Comparison of ENCODE assay signal across 1 cellular context in the genomic region with DNA sequence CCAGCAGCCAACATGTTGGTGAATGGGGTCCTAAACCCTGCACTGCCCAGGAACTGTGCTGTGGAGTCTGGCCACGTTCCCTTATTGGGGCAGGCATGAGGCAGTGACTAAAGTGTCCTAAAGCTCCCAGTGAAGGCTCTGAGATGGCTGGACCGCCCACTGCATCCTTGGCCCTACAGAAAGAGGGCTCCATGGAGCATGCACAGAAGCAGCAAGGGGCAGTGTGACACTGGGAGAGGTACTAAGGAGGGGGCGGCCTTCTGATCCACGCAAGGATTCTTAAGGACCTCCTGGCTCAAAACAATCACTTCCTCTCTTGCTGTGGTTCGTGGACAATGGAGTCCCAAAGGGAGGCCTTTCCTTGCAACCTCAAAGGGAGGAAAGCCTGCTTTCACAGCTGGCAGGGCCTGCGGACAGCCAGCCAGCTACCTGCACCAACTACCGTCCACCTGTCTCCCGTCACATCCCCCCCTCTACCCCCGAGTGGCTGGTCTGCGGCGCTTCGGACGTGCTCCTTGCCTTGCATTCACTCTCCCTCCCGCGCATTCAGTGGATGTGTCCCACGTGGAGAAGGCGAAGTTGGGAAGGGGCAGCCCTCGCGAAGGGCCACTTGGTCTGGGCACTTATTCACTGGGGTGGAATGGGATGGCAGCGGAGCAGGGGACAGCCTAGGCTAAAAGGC.
A peak's percentile ranks its signal among the peaks of the same experiment; 100 is the strongest.
TF ChIP-seq lines count a peak whose summit lies in the region.

No MANE protein-coding gene starts in this region.

TF ChIP-seq in HEK293, 187 proteins besides CTCF, POLR2A, EP300 and RAD21 (continued from another document):
- TF ChIP-seq ZIC2 (tag by site-specific recombination; IDR thresholded peaks at IDR 0.05) (peak; percentile 19; the same call in 1 of the 2 replicates), ZNF341 (tag by site-specific recombination; IDR thresholded peaks at IDR 0.05; ENCODE audit: low read depth) (0 out of 2 replicates have a peak, but pooled peaks have one; percentile 12), OSR2 (tag by site-specific recombination; IDR thresholded peaks at IDR 0.05) (0 out of 2 replicates have a peak, but pooled peaks have one; percentile 26), ZNF2 (tag by site-specific recombination; IDR thresholded peaks at IDR 0.05) (0 out of 2 replicates have a peak, but pooled peaks have one; percentile 29), ZFHX2 (tag by site-specific recombination; conservative IDR thresholded peaks at IDR 0.05) (no peak; the same call in 1 of the 2 replicates), ZNF670 (tag by site-specific recombination; IDR thresholded peaks at IDR 0.05; ENCODE audit: low read depth) (no peak), KLF1 (tag by site-specific recombination; IDR thresholded peaks at IDR 0.05) (0 out of 2 replicates have a peak, but pooled peaks have one; percentile 6), PRDM1 (tag by site-specific recombination; IDR thresholded peaks at IDR 0.05) (0 out of 2 replicates have a peak, but pooled peaks have one; percentile 54), ZNF416 (tag by site-specific recombination; IDR thresholded peaks at IDR 0.05) (no peak), GFI1B (tag by site-specific recombination; IDR thresholded peaks at IDR 0.05) (no peak), EGR2 (tag by site-specific recombination; IDR thresholded peaks at IDR 0.05; ENCODE audit: low read depth) (peak; percentile 21; the same call in 1 of the 2 replicates), ZNF175 (tag by site-specific recombination; IDR thresholded peaks at IDR 0.05) (no peak), ZNF791 (tag by site-specific recombination; IDR thresholded peaks at IDR 0.05) (no peak), ZNF366 (tag by site-specific recombination; conservative IDR thresholded peaks at IDR 0.05) (no peak), ZXDB (tag by site-specific recombination; IDR thresholded peaks at IDR 0.05) (0 out of 2 replicates have a peak, but pooled peaks have one; percentile 26), ZNF16 (tag by site-specific recombination; IDR thresholded peaks at IDR 0.05; ENCODE audit: low read depth) (no peak), ZNF10 (tag by site-specific recombination; IDR thresholded peaks at IDR 0.05) (no peak), KLF8 (tag by site-specific recombination; IDR thresholded peaks at IDR 0.05) (0 out of 2 replicates have a peak, but pooled peaks have one; percentile 25), ZNF239 (tag by site-specific recombination; IDR thresholded peaks at IDR 0.05) (no peak), ZNF335 (tag by site-specific recombination; conservative IDR thresholded peaks at IDR 0.05) (peak; percentile 53)
- TF ChIP-seq, protein P1, sequence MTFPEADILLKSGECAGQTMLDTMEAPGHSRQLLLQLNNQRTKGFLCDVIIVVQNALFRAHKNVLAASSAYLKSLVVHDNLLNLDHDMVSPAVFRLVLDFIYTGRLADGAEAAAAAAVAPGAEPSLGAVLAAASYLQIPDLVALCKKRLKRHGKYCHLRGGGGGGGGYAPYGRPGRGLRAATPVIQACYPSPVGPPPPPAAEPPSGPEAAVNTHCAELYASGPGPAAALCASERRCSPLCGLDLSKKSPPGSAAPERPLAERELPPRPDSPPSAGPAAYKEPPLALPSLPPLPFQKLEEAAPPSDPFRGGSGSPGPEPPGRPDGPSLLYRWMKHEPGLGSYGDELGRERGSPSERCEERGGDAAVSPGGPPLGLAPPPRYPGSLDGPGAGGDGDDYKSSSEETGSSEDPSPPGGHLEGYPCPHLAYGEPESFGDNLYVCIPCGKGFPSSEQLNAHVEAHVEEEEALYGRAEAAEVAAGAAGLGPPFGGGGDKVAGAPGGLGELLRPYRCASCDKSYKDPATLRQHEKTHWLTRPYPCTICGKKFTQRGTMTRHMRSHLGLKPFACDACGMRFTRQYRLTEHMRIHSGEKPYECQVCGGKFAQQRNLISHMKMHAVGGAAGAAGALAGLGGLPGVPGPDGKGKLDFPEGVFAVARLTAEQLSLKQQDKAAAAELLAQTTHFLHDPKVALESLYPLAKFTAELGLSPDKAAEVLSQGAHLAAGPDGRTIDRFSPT (tag by site-specific recombination; IDR thresholded peaks at IDR 0.05), result no peak
- TF ChIP-seq, protein P2, sequence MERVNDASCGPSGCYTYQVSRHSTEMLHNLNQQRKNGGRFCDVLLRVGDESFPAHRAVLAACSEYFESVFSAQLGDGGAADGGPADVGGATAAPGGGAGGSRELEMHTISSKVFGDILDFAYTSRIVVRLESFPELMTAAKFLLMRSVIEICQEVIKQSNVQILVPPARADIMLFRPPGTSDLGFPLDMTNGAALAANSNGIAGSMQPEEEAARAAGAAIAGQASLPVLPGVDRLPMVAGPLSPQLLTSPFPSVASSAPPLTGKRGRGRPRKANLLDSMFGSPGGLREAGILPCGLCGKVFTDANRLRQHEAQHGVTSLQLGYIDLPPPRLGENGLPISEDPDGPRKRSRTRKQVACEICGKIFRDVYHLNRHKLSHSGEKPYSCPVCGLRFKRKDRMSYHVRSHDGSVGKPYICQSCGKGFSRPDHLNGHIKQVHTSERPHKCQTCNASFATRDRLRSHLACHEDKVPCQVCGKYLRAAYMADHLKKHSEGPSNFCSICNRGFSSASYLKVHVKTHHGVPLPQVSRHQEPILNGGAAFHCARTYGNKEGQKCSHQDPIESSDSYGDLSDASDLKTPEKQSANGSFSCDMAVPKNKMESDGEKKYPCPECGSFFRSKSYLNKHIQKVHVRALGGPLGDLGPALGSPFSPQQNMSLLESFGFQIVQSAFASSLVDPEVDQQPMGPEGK (tag by site-specific recombination; IDR thresholded peaks at IDR 0.05), result peak; percentile 35; the same call in 1 of the 2 replicates
